Comparison of ENCODE assay signal across 8 cellular contexts in genomic region chr20:22851679-22852346, GRCh38.
DNase-seq lines count a peak whose midpoint lies in the region; ATAC-seq and TF ChIP-seq lines count a peak whose summit lies in the region.
"Not testable (repeated sequence)": the region's sequence is repeated elsewhere in the genome, so short reads cannot be mapped to it uniquely, and the experiment has no call there.

No MANE protein-coding gene starts in this region.

- H3K9me3 ChIP-seq in right atrium auricular region: peaks cover 0 to 21% of the 10 kb centered on the region in 2 donors
- H3K9me3 ChIP-seq in transverse colon: not testable (repeated sequence)

- H3K27me3 Mint-ChIP-seq in natural killer cell (ENCODE audit: low read depth in 2 of 2): peaks cover 8 to 28% of the 10 kb centered on the region in 2 donors

- not testable (repeated sequence) for H3K4me3 Mint-ChIP-seq in natural killer cell

- not testable (repeated sequence) for TF ChIP-seq EP300 in transverse colon (IDR thresholded peaks at IDR 0.05; ENCODE audit: low read depth)

- not testable (repeated sequence) for H3K9me3 Mint-ChIP-seq in natural killer cell

- DNase-seq in DMS53 (lab: John Stamatoyannopoulos, UW) (peak; percentile 45), NCI-H748 (lab: John Stamatoyannopoulos, UW; ENCODE audit: unreplicated experiment) (peak; percentile 72)
- DNase-seq in dorsolateral prefrontal cortex; right atrium auricular region (ENCODE audit: low spot score); natural killer cell; transverse colon: not testable (repeated sequence)

- in situ Hi-C loops in transverse colon (cut with MboI; ENCODE audit: low pct_ligation_motif_present in 1 of 4, low pct_unique_long_range_greater_than_20kb in 1 of 4, low sequenced_read_pairs in 3 of 4): not testable (repeated sequence)

- ATAC-seq in HG02798 (IDR thresholded peaks at IDR 0.05; ENCODE audit: poor library complexity, unreplicated experiment) (peak; percentile 54), natural killer cell (peak in 1 of 3 donors; percentile 38)

- intact Hi-C loops in dorsolateral prefrontal cortex (cut with DNase I): loop anchor here in 1 of 2 donors (10.0 kb wide), 1 partner anchor 127 kb away; no protein-coding TSS in a partner anchor
- intact Hi-C loops in natural killer cell (cut with micrococcal nuclease); transverse colon (cut with DNase I; ENCODE audit: low total_unique reads): not testable (repeated sequence)

- H3K27me3 ChIP-seq in dorsolateral prefrontal cortex, right atrium auricular region, transverse colon: not testable (repeated sequence)

- not testable (repeated sequence) for H3K4me1 Mint-ChIP-seq in natural killer cell

- not testable (repeated sequence) for H3K36me3 ChIP-seq in right atrium auricular region, transverse colon

- not testable (repeated sequence) for H3K4me3 ChIP-seq in dorsolateral prefrontal cortex, right atrium auricular region, transverse colon

- WGBS in transverse colon (ENCODE audit: low coverage in 1 of 2), 2 donors: 18 to 50% methylated on average over 1 to 3 of the region's 3 CpGs

- peak overlapping the region; percentile 34; the same call in 1 of the 2 replicates for H3K27ac ChIP-seq in VCaP
- not testable (repeated sequence) for H3K27ac ChIP-seq in dorsolateral prefrontal cortex, right atrium auricular region, transverse colon

- H3K27ac Mint-ChIP-seq in natural killer cell: not testable (repeated sequence)

- not testable (repeated sequence) for H3K36me3 Mint-ChIP-seq in natural killer cell

- TF ChIP-seq POLR2A in transverse colon (IDR thresholded peaks at IDR 0.05): not testable (repeated sequence)

- not testable (repeated sequence) for H3K4me1 ChIP-seq in right atrium auricular region, transverse colon

- TF ChIP-seq CTCF in VCaP (conservative IDR thresholded peaks at IDR 0.05) (peak; percentile 95), dorsolateral prefrontal cortex (IDR thresholded peaks at IDR 0.05 in 54 of 56, conservative IDR thresholded peaks at IDR 0.05 in 2 of 56; ENCODE audit: low read depth in 1 of 56, partially characterized antibody in 56 of 56) (peak in 44 of 56 donors; percentile 12 to 52 (median 36)), right atrium auricular region (IDR thresholded peaks at IDR 0.05) (peak; percentile 30 to 69), natural killer cell (IDR thresholded peaks at IDR 0.05) (peak; percentile 43), transverse colon (IDR thresholded peaks at IDR 0.05) (peak; percentile 24 to 50 (median 47))

Comparison
In these comparisons a context has a peak if more than half of its experiments do, and no peak if none do; other contexts are left out.
1. CTCF ChIP-seq: peak in every context shown above with its lines; median percentile 95 in VCaP; 50 in right atrium auricular region; 47 in transverse colon; 43 in natural killer cell; 36 in dorsolateral prefrontal cortex.